29 cellular contexts compared by ENCODE assay signal in genomic region chr4:93855926-93856325, GRCh38. TPM values are rescaled to one million over a fixed set of nuclear protein-coding genes. Genes with fewer than 3 reads are reported as not detected.
"Had no signal": no experiment of that assay in that cellular context is flagged by ENCODE, and none has a peak within 500 bp of the region (broad histone marks: within the 10 kb centered on the region; RNA-seq: fewer than 3 reads in every experiment).

No MANE protein-coding gene starts in this region.

- H3K27me3 Mint-ChIP-seq: memory B cell; stimulated activated naive CD8-positive, alpha-beta T cell treated with anti-CD3 and anti-CD28 coated beads, Interleukin-15, amount 100 ng/mL, for 72 hours had no signal

- H3K4me3 Mint-ChIP-seq: memory B cell; mesothelial cell of epicardium; natural killer cell; neural crest cell; stimulated activated memory B cell treated with anti-CD40 and anti-IgM and Interleukin-4, amounts not matched to agents 10 μg/mL and 1 μg/mL and 100 μg/mL, for 72 hours; stimulated activated naive CD8-positive, alpha-beta T cell treated with anti-CD3 and anti-CD28 coated beads, Interleukin-15, amount 100 ng/mL, for 72 hours had no signal

- H3K9me3 ChIP-seq: left ventricle myocardium inferior, lower lobe of right lung, testis, tibial nerve, upper lobe of right lung, vagina had no signal

- H3K9me3 Mint-ChIP-seq: mesothelial cell of epicardium, neural crest cell had no signal

- H3K36me3 ChIP-seq: left ventricle myocardium inferior, lower lobe of right lung, spleen, tibial nerve, upper lobe of right lung, vagina had no signal

- H3K27ac ChIP-seq: hepatocyte, left ventricle myocardium inferior, lower lobe of right lung, spleen, testis, tibial nerve, upper lobe of right lung, vagina had no signal

- ATAC-seq: left cardiac atrium; natural killer cell; sciatic nerve; stimulated activated memory B cell treated with anti-CD40 and anti-IgM and Interleukin-4, amounts not matched to agents 10 μg/mL and 1 μg/mL and 100 μg/mL, for 72 hours; stimulated activated naive CD8-positive, alpha-beta T cell treated with anti-CD3 and anti-CD28 coated beads, Interleukin-15, amount 100 ng/mL, for 72 hours had no signal

- H3K27ac Mint-ChIP-seq: memory B cell; mesothelial cell of epicardium; natural killer cell; stimulated activated memory B cell treated with anti-CD40 and anti-IgM and Interleukin-4, amounts not matched to agents 10 μg/mL and 1 μg/mL and 100 μg/mL, for 72 hours; stimulated activated naive CD8-positive, alpha-beta T cell treated with anti-CD3 and anti-CD28 coated beads, Interleukin-15, amount 100 ng/mL, for 72 hours had no signal

- H3K4me2 ChIP-seq: hepatocyte had no signal

- H3K4me3 ChIP-seq: hepatocyte, left ventricle myocardium inferior, lower lobe of right lung, spleen, testis, tibial nerve, upper lobe of right lung, vagina had no signal

- DNase-seq: effector CD8-positive, alpha-beta T cell; foreskin melanocyte; head of caudate nucleus; kidney; left cardiac atrium; left ventricle myocardium inferior; lower lobe of right lung; natural killer cell; spleen; stimulated activated CD4-positive, alpha-beta T cell treated with anti-CD3 and anti-CD28 coated beads, Interleukin-15, amount 100 ng/mL, for 24 hours; stimulated activated CD4-positive, alpha-beta T cell treated with anti-CD3 and anti-CD28 coated beads, Interleukin-1b, Interleukin-23, amount 100 ng/mL, for 48 hours; stimulated activated CD4-positive, alpha-beta T cell treated with anti-CD3 and anti-CD28 coated beads, Interleukin-4, amount 100 ng/mL, for 24 hours; stimulated activated naive CD8-positive, alpha-beta T cell treated with anti-CD3 and anti-CD28 coated beads, Interleukin-15, amount 100 ng/mL, for 72 hours; testis; upper lobe of right lung had no signal

- H3K4me1 Mint-ChIP-seq: memory B cell; mesothelial cell of epicardium; natural killer cell; neural crest cell; stimulated activated memory B cell treated with anti-CD40 and anti-IgM and Interleukin-4, amounts not matched to agents 10 μg/mL and 1 μg/mL and 100 μg/mL, for 72 hours; stimulated activated naive CD8-positive, alpha-beta T cell treated with anti-CD3 and anti-CD28 coated beads, Interleukin-15, amount 100 ng/mL, for 72 hours had no signal

- H3K79me2 ChIP-seq: hepatocyte had no signal

- H3K27me3 ChIP-seq: hepatocyte, testis, tibial nerve, upper lobe of right lung, vagina had no signal

- H2AFZ ChIP-seq: hepatocyte had no signal

- H3K4me1 ChIP-seq: left ventricle myocardium inferior, lower lobe of right lung, spleen, testis, tibial nerve, upper lobe of right lung, vagina had no signal

- H3K36me3 Mint-ChIP-seq: memory B cell; mesothelial cell of epicardium; stimulated activated memory B cell treated with anti-CD40 and anti-IgM and Interleukin-4, amounts not matched to agents 10 μg/mL and 1 μg/mL and 100 μg/mL, for 72 hours had no signal

RNA-seq across cellular contexts. Expression of gene ATOH1, which starts 27.4 kb away (rescaled TPM):
- total RNA-seq: kidney, left cardiac atrium, left ventricle myocardium inferior, lower lobe of right lung, mesothelial cell of epicardium, mucosa of gallbladder, myocyte, natural killer cell, neural crest cell, osteocyte, pulmonary artery endothelial cell, sciatic nerve, skeletal muscle tissue, spleen, subcutaneous adipose tissue, testis, tibial nerve, upper lobe of right lung, vagina had no signal
- polyA plus RNA-seq: spleen had no signal
